Comparison of ENCODE assay signal across 8 cellular contexts in the genomic region with DNA sequence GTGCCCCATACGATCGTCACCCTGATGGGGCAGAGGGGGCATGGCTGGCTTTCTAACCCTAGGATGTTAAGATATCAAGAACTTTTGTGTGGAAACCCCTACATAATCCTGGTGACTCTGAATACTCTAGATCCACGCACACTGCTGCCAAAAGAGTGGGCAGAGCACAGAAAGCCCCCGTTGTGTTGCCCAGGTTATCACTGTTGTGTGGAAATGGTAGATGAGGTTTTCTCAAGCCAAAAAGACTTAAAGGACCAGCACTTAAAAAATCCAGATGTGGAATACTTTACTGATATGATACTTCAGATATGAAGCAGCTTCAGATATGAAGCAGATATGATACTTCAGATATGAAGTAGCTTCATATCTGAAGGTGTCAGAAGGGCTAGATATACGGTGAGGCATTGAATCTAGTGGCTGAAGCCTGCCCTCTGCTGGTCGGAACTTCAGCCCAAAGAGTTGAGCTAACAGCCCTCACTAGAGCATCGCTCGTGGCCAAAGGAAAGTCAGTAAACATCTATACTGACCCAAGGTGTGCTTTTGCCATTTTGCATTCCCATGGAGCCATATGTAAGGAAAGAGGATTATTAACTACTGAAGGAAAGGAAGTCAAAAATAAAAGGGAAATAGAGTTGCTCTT.
DNase-seq lines count a peak whose midpoint lies in the region; ATAC-seq and TF ChIP-seq lines count a peak whose summit lies in the region.

No MANE protein-coding gene starts in this region.

- DNase-seq in AG04449 (ENCODE audit: low read depth, low spot score) = no peak
- DNase-seq in activated CD8-positive, alpha-beta T cell treated with anti-CD3 and anti-CD28 coated beads, Interleukin-2, amount 10 ng/mL, durations not matched to agents 7 days and 5 days = peak; percentile 50
- peak; percentile 31 for DNase-seq in inferior parietal cortex (ENCODE audit: extremely low spot score)
- no peak for DNase-seq in immature natural killer cell
- DNase-seq in GDM1 (lab: John Stamatoyannopoulos, UW) = no peak

- H3K4me3 ChIP-seq in AG04449 (ENCODE audit: low read depth, low read length) = no peak overlapping the region

- CTCF ChIA-PET in AG04449 (lab: Yijun Ruan, JAX) = interaction anchor here (0.8 to 4.9 kb wide), 17 partner anchors 10 to 431 kb away, joined by 3 to 40 read pairs (median 5); no protein-coding TSS in a partner anchor
- CTCF ChIA-PET in activated CD8-positive, alpha-beta T cell treated with anti-CD3 and anti-CD28 coated beads, Interleukin-2, amount 10 ng/mL, durations not matched to agents 7 days and 5 days (lab: Charles Lee) = interaction anchor here (0.6 to 2.6 kb wide), 16 partner anchors 9 to 437 kb away, joined by 3 to 19 read pairs (median 4); no protein-coding TSS in a partner anchor

- peak; percentile 51 for TF ChIP-seq CTCF in AG04449 (IDR thresholded peaks at IDR 0.05; ENCODE audit: insufficient read depth, low read length, missing control alignments)

- no peak overlapping the region for H3K27ac Mint-ChIP-seq in activated CD8-positive, alpha-beta T cell treated with anti-CD3 and anti-CD28 coated beads, Interleukin-2, amount 10 ng/mL, durations not matched to agents 7 days and 5 days
- H3K27ac Mint-ChIP-seq in immature natural killer cell = no peak overlapping the region

- peaks cover 1% of the 10 kb centered on the region for H3K4me1 Mint-ChIP-seq in activated CD8-positive, alpha-beta T cell treated with anti-CD3 and anti-CD28 coated beads, Interleukin-2, amount 10 ng/mL, durations not matched to agents 7 days and 5 days (ENCODE audit: low read depth)
- H3K4me1 Mint-ChIP-seq in immature natural killer cell = no peaks in the 10 kb centered on the region

- no peaks in the 10 kb centered on the region for H3K27me3 Mint-ChIP-seq in activated CD8-positive, alpha-beta T cell treated with anti-CD3 and anti-CD28 coated beads, Interleukin-2, amount 10 ng/mL, durations not matched to agents 7 days and 5 days (ENCODE audit: low read depth)
- peaks cover 0 to 2% (median 0%) of the 10 kb centered on the region in 3 donors for H3K27me3 Mint-ChIP-seq in immature natural killer cell (ENCODE audit: low read depth in 3 of 3)

- H3K36me3 Mint-ChIP-seq in activated CD8-positive, alpha-beta T cell treated with anti-CD3 and anti-CD28 coated beads, Interleukin-2, amount 10 ng/mL, durations not matched to agents 7 days and 5 days (ENCODE audit: low read depth) = peaks cover 23% of the 10 kb centered on the region
- peaks cover 0 to 3% (median 0%) of the 10 kb centered on the region in 3 donors for H3K36me3 Mint-ChIP-seq in immature natural killer cell

- ATAC-seq in HG02759 (IDR thresholded peaks at IDR 0.05; ENCODE audit: unreplicated experiment) (peak; percentile 73), GM21786 (IDR thresholded peaks at IDR 0.05; ENCODE audit: unreplicated experiment) (no peak), HG02798 (IDR thresholded peaks at IDR 0.05; ENCODE audit: poor library complexity, unreplicated experiment) (no peak)
- peak; percentile 78 for ATAC-seq in activated CD8-positive, alpha-beta T cell treated with anti-CD3 and anti-CD28 coated beads, Interleukin-2, amount 10 ng/mL, durations not matched to agents 7 days and 5 days

- no peaks in the 10 kb centered on the region for H3K9me3 Mint-ChIP-seq in activated CD8-positive, alpha-beta T cell treated with anti-CD3 and anti-CD28 coated beads, Interleukin-2, amount 10 ng/mL, durations not matched to agents 7 days and 5 days (ENCODE audit: insufficient read depth)
- no peaks in the 10 kb centered on the region for H3K9me3 Mint-ChIP-seq in immature natural killer cell

- POLR2A ChIA-PET in AG04449 (lab: Yijun Ruan, JAX) = no interaction called here
- POLR2A ChIA-PET in activated CD8-positive, alpha-beta T cell treated with anti-CD3 and anti-CD28 coated beads, Interleukin-2, amount 10 ng/mL, durations not matched to agents 7 days and 5 days (lab: Charles Lee) = no interaction called here

- H3K4me3 Mint-ChIP-seq in activated CD8-positive, alpha-beta T cell treated with anti-CD3 and anti-CD28 coated beads, Interleukin-2, amount 10 ng/mL, durations not matched to agents 7 days and 5 days = no peak overlapping the region
- no peak overlapping the region for H3K4me3 Mint-ChIP-seq in immature natural killer cell

Comparison
In these comparisons a context has a peak if more than half of its experiments do, and no peak if none do; other contexts are left out.
1. DNase-seq: peak in activated CD8-positive, alpha-beta T cell treated with anti-CD3 and anti-CD28 coated beads, Interleukin-2, amount 10 ng/mL, durations not matched to agents 7 days and 5 days (single experiment) and inferior parietal cortex (single experiment); none in AG04449 (single experiment), immature natural killer cell (0 of 3) and GDM1 (single experiment).
2. ATAC-seq: peak in HG02759 (single experiment) and activated CD8-positive, alpha-beta T cell treated with anti-CD3 and anti-CD28 coated beads, Interleukin-2, amount 10 ng/mL, durations not matched to agents 7 days and 5 days (single experiment); none in GM21786 (single experiment) and HG02798 (single experiment).